26 cellular contexts compared by ENCODE assay signal in genomic region chr16:47317465-47318240, GRCh38.
A peak's percentile ranks its signal among the peaks of the same experiment; 100 is the strongest.
DNase-seq lines count a peak whose midpoint lies in the region; ATAC-seq and TF ChIP-seq lines count a peak whose summit lies in the region.
"Had no signal": no experiment of that assay in that cellular context is flagged by ENCODE, and none has a peak within 500 bp of the region (broad histone marks: within the 10 kb centered on the region; RNA-seq: fewer than 3 reads in every experiment).

No MANE protein-coding gene starts in this region.

- H3K4me1 ChIP-seq in right lobe of liver: no peaks in the 10 kb centered on the region
- H3K4me1 ChIP-seq: BLaER1 had no signal

- WGBS in right lobe of liver (ENCODE audit: insufficient coverage, low coverage, low lambda C conversion rate, missing lambda C conversion rate): 98% methylated on average over 5 of the region's 7 CpGs

- no peaks in the 10 kb centered on the region for H3K36me3 ChIP-seq in right lobe of liver
- H3K36me3 ChIP-seq: BLaER1, ovary, upper lobe of left lung had no signal

- no peak overlapping the region for H3K4me3 ChIP-seq in right lobe of liver
- H3K4me3 ChIP-seq: BLaER1, GM23248, mucosa of descending colon, ovary, upper lobe of left lung had no signal

- ATAC-seq in GM18868 (IDR thresholded peaks at IDR 0.05; ENCODE audit: unreplicated experiment): peak; percentile 42
- peak; percentile 45 for ATAC-seq in HG02798 (IDR thresholded peaks at IDR 0.05; ENCODE audit: poor library complexity, unreplicated experiment)
- no peak for ATAC-seq in stimulated activated memory B cell treated with anti-CD40 and anti-IgM and Interleukin-4, amounts not matched to agents 10 μg/mL and 1 μg/mL and 100 μg/mL, for 72 hours
- ATAC-seq in HG03159 (IDR thresholded peaks at IDR 0.05; ENCODE audit: unreplicated experiment): no peak
- no peak for ATAC-seq in right lobe of liver
- no peak for ATAC-seq in activated T-cell treated with anti-CD3 and anti-CD28 coated beads, Interleukin-2, amount 50 U/mL, for 72 hours (replicated peaks in 1 of 2)
- ATAC-seq: left colon, mucosa of descending colon, Right ventricle myocardium inferior, SK-N-SH treated with all-trans-retinoic acid at 6 μM for 48 hours, T-helper 17 cell had no signal

- TF ChIP-seq POLR2A in right lobe of liver (IDR thresholded peaks at IDR 0.05): no peak

- H3K27ac ChIP-seq in right lobe of liver: no peak overlapping the region
- H3K27ac ChIP-seq: BLaER1, GM23248, ovary, upper lobe of left lung had no signal

- intact Hi-C loops in right lobe of liver (cut with DNase I): no loop called here

- no peaks in the 10 kb centered on the region for H3K9me3 ChIP-seq in right lobe of liver
- H3K9me3 ChIP-seq: BLaER1, mucosa of descending colon, ovary, upper lobe of left lung had no signal

- TF ChIP-seq CTCF in right lobe of liver (IDR thresholded peaks at IDR 0.05): no peak

- H3K27ac Mint-ChIP-seq in stimulated activated memory B cell treated with anti-CD40 and anti-IgM and Interleukin-4, amounts not matched to agents 10 μg/mL and 1 μg/mL and 100 μg/mL, for 72 hours: peak overlapping the region; percentile 70
- no peak overlapping the region for H3K27ac Mint-ChIP-seq in activated T-cell treated with anti-CD3 and anti-CD28 coated beads, Interleukin-2, amount 50 U/mL, for 72 hours
- H3K27ac Mint-ChIP-seq: activated naive CD4-positive, alpha-beta T cell treated with anti-CD3 and anti-CD28 coated beads, Interleukin-2, amount 50 U/mL, for 24 hours; activated T-helper 2 cell treated with anti-CD3 and anti-CD28 coated beads, Interferon-gamma antibody, Interleukin-2, Interleukin-4, amounts not matched to agents 10 μg/mL and 5 μg/mL and 100 μg/mL, durations not matched to agents 14 hours and 24 hours and 36 hours; T-helper 17 cell had no signal

- no peaks in the 10 kb centered on the region for H3K27me3 ChIP-seq in right lobe of liver
- H3K27me3 ChIP-seq: BLaER1, ovary, upper lobe of left lung had no signal

- peaks cover 23% of the 10 kb centered on the region for H3K36me3 Mint-ChIP-seq in stimulated activated memory B cell treated with anti-CD40 and anti-IgM and Interleukin-4, amounts not matched to agents 10 μg/mL and 1 μg/mL and 100 μg/mL, for 72 hours
- H3K36me3 Mint-ChIP-seq in activated T-cell treated with anti-CD3 and anti-CD28 coated beads, Interleukin-2, amount 50 U/mL, for 72 hours (ENCODE audit: insufficient read depth in 2 of 2): no peaks in the 10 kb centered on the region

- DNase-seq in amniotic epithelial cell (ENCODE audit: low read depth) (peak; percentile 26), right lobe of liver (no peak)
- no peak for DNase-seq in activated T-cell treated with anti-CD3 and anti-CD28 coated beads, Interleukin-2, amount 50 U/mL, for 72 hours
- DNase-seq: amygdala; DMS53; GF-D8; GM23248; Kasumi-1; left colon; mucosa of descending colon; NCI-H1417 treated with DMSO at 0.1 percent for 48 hours; NCI-H2081; NCI-H526; ovary; stimulated activated naive CD4-positive, alpha-beta T cell; T-helper 17 cell; upper lobe of left lung had no signal

- no peaks in the 10 kb centered on the region for H3K27me3 Mint-ChIP-seq in stimulated activated memory B cell treated with anti-CD40 and anti-IgM and Interleukin-4, amounts not matched to agents 10 μg/mL and 1 μg/mL and 100 μg/mL, for 72 hours
- H3K27me3 Mint-ChIP-seq in activated T-cell treated with anti-CD3 and anti-CD28 coated beads, Interleukin-2, amount 50 U/mL, for 72 hours (ENCODE audit: low read depth): no peaks in the 10 kb centered on the region
- H3K27me3 Mint-ChIP-seq: activated naive CD4-positive, alpha-beta T cell treated with anti-CD3 and anti-CD28 coated beads, Interleukin-2, amount 50 U/mL, for 24 hours; T-helper 17 cell had no signal

- H3K4me1 Mint-ChIP-seq in stimulated activated memory B cell treated with anti-CD40 and anti-IgM and Interleukin-4, amounts not matched to agents 10 μg/mL and 1 μg/mL and 100 μg/mL, for 72 hours: peaks cover 17% of the 10 kb centered on the region
- H3K4me1 Mint-ChIP-seq in activated T-cell treated with anti-CD3 and anti-CD28 coated beads, Interleukin-2, amount 50 U/mL, for 72 hours (ENCODE audit: low read depth): peaks cover 8% of the 10 kb centered on the region
- H3K4me1 Mint-ChIP-seq: activated naive CD4-positive, alpha-beta T cell treated with anti-CD3 and anti-CD28 coated beads, Interleukin-2, amount 50 U/mL, for 24 hours; T-helper 17 cell had no signal

- H3K4me3 Mint-ChIP-seq in stimulated activated memory B cell treated with anti-CD40 and anti-IgM and Interleukin-4, amounts not matched to agents 10 μg/mL and 1 μg/mL and 100 μg/mL, for 72 hours: no peak overlapping the region
- no peak overlapping the region for H3K4me3 Mint-ChIP-seq in activated T-cell treated with anti-CD3 and anti-CD28 coated beads, Interleukin-2, amount 50 U/mL, for 72 hours
- H3K4me3 Mint-ChIP-seq: activated naive CD4-positive, alpha-beta T cell treated with anti-CD3 and anti-CD28 coated beads, Interleukin-2, amount 50 U/mL, for 24 hours; T-helper 17 cell had no signal

- no peaks in the 10 kb centered on the region for H3K9me3 Mint-ChIP-seq in stimulated activated memory B cell treated with anti-CD40 and anti-IgM and Interleukin-4, amounts not matched to agents 10 μg/mL and 1 μg/mL and 100 μg/mL, for 72 hours
- H3K9me3 Mint-ChIP-seq in activated T-cell treated with anti-CD3 and anti-CD28 coated beads, Interleukin-2, amount 50 U/mL, for 72 hours: no peaks in the 10 kb centered on the region
- H3K9me3 Mint-ChIP-seq: activated naive CD4-positive, alpha-beta T cell treated with anti-CD3 and anti-CD28 coated beads, Interleukin-2, amount 50 U/mL, for 24 hours; activated T-helper 2 cell treated with anti-CD3 and anti-CD28 coated beads, Interferon-gamma antibody, Interleukin-2, Interleukin-4, amounts not matched to agents 10 μg/mL and 5 μg/mL and 100 μg/mL, durations not matched to agents 14 hours and 24 hours and 36 hours had no signal

Comparison
In these comparisons a context has a peak if more than half of its experiments do, and no peak if none do; other contexts are left out.
1. ATAC-seq: peak in GM18868 (single experiment) and HG02798 (single experiment); none in stimulated activated memory B cell treated with anti-CD40 and anti-IgM and Interleukin-4, amounts not matched to agents 10 μg/mL and 1 μg/mL and 100 μg/mL, for 72 hours (single experiment), HG03159 (single experiment), right lobe of liver (0 of 4) and activated T-cell treated with anti-CD3 and anti-CD28 coated beads, Interleukin-2, amount 50 U/mL, for 72 hours (0 of 2).